ENCODE assay signal across 1 cellular context in the genomic region with DNA sequence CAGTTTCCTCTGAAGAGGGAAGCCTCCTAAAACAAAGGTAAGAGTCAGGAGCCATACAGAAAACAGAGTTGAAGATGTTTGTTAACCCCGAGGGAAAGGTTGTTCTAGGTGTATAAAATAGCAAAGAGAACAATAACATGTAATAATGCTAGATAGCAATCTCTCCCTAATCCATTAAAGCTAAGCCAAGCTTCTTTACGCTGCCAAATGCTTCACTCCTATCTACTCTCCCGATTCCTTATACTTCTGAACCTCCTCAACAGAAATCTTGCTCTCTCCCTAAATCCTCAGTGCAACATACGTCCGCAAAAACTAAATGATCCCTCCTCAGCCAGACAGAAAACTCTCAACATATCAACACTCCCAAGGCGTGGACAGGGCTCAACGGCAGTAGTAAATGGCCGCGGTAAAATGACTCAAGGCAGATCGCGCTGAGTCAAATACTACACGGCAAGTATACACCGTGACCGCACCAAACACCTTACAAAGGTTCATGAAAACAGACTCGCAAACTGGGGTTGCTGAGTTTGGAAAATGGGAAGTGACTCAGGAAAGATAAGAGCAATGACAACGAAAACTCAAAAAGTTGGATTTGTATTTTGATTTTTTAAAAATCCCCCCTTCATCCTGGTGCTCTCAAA.
TF ChIP-seq lines count a peak whose summit lies in the region.

No MANE protein-coding gene starts in this region.

TF ChIP-seq in SK-N-SH, 30 proteins besides CTCF, POLR2A, EP300 and RAD21 (continued from another document):
- no peak for TF ChIP-seq GABPA (IDR thresholded peaks at IDR 0.05; ENCODE audit: low read depth)
- TF ChIP-seq, protein P1, sequence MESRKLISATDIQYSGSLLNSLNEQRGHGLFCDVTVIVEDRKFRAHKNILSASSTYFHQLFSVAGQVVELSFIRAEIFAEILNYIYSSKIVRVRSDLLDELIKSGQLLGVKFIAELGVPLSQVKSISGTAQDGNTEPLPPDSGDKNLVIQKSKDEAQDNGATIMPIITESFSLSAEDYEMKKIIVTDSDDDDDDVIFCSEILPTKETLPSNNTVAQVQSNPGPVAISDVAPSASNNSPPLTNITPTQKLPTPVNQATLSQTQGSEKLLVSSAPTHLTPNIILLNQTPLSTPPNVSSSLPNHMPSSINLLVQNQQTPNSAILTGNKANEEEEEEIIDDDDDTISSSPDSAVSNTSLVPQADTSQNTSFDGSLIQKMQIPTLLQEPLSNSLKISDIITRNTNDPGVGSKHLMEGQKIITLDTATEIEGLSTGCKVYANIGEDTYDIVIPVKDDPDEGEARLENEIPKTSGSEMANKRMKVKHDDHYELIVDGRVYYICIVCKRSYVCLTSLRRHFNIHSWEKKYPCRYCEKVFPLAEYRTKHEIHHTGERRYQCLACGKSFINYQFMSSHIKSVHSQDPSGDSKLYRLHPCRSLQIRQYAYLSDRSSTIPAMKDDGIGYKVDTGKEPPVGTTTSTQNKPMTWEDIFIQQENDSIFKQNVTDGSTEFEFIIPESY (IDR thresholded peaks at IDR 0.05; ENCODE audit: borderline replicate concordance, low read depth) = no peak
- TF ChIP-seq ELF1 (IDR thresholded peaks at IDR 0.05) = no peak
- TF ChIP-seq, protein P2, sequence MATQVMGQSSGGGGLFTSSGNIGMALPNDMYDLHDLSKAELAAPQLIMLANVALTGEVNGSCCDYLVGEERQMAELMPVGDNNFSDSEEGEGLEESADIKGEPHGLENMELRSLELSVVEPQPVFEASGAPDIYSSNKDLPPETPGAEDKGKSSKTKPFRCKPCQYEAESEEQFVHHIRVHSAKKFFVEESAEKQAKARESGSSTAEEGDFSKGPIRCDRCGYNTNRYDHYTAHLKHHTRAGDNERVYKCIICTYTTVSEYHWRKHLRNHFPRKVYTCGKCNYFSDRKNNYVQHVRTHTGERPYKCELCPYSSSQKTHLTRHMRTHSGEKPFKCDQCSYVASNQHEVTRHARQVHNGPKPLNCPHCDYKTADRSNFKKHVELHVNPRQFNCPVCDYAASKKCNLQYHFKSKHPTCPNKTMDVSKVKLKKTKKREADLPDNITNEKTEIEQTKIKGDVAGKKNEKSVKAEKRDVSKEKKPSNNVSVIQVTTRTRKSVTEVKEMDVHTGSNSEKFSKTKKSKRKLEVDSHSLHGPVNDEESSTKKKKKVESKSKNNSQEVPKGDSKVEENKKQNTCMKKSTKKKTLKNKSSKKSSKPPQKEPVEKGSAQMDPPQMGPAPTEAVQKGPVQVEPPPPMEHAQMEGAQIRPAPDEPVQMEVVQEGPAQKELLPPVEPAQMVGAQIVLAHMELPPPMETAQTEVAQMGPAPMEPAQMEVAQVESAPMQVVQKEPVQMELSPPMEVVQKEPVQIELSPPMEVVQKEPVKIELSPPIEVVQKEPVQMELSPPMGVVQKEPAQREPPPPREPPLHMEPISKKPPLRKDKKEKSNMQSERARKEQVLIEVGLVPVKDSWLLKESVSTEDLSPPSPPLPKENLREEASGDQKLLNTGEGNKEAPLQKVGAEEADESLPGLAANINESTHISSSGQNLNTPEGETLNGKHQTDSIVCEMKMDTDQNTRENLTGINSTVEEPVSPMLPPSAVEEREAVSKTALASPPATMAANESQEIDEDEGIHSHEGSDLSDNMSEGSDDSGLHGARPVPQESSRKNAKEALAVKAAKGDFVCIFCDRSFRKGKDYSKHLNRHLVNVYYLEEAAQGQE (IDR thresholded peaks at IDR 0.05; ENCODE audit: low read depth, low read length) = peak; percentile 78
- TF ChIP-seq FOXJ3 (CRISPR knock-in tag; IDR thresholded peaks at IDR 0.05) = no peak
- TF ChIP-seq SMC3 (IDR thresholded peaks at IDR 0.05; ENCODE audit: low read depth, low read length) = no peak
- peak; percentile 41; the same call in 1 of the 2 replicates for TF ChIP-seq SIN3A (IDR thresholded peaks at IDR 0.05; ENCODE audit: borderline replicate concordance, low read depth, low read length)
- no peak for TF ChIP-seq TCF12 (IDR thresholded peaks at IDR 0.05)
- TF ChIP-seq RFX5 (IDR thresholded peaks at IDR 0.05; ENCODE audit: low read length) = no peak
- TF ChIP-seq JUND (IDR thresholded peaks at IDR 0.05) = no peak
- no peak for TF ChIP-seq POLR2AphosphoS5 (IDR thresholded peaks at IDR 0.05; ENCODE audit: low read depth, low read length)
- TF ChIP-seq TAF1 (IDR thresholded peaks at IDR 0.05; ENCODE audit: borderline replicate concordance, low read depth, low read length) = no peak
- no peak for TF ChIP-seq FOXM1 (IDR thresholded peaks at IDR 0.05; ENCODE audit: low read depth)
- TF ChIP-seq RXRA (IDR thresholded peaks at IDR 0.05; ENCODE audit: borderline replicate concordance, low read depth) = no peak
- TF ChIP-seq, protein P3, sequence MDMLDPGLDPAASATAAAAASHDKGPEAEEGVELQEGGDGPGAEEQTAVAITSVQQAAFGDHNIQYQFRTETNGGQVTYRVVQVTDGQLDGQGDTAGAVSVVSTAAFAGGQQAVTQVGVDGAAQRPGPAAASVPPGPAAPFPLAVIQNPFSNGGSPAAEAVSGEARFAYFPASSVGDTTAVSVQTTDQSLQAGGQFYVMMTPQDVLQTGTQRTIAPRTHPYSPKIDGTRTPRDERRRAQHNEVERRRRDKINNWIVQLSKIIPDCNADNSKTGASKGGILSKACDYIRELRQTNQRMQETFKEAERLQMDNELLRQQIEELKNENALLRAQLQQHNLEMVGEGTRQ (IDR thresholded peaks at IDR 0.05; ENCODE audit: borderline replicate concordance, low read depth, low read length) = no peak
